Comparison of ENCODE assay signal across 18 cellular contexts in the genomic region with DNA sequence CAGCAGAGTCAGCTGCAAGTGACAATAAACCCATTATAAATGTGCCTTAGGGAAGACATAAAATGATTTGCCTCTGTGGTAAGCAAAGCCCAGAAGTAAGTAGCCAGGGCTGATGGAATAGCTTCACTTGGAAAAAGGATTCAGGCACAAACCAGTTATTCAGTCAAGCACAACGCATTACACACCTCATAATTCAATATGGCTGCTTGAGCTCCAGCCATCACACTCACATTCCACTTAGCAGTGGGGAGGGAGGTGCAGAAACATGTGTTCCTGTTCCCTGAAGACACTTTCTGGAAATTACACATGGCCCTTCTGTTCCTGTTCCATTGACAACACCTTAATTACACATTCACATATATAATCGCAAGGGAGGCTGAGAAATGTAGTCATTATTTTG.
"Had no signal": no experiment of that assay in that cellular context is flagged by ENCODE, and none has a peak within 500 bp of the region (broad histone marks: within the 10 kb centered on the region; RNA-seq: fewer than 3 reads in every experiment).

No MANE protein-coding gene starts in this region.

- H3K4me1 ChIP-seq: gastrocnemius medialis, neural progenitor cell, parathyroid adenoma, tibial nerve, upper lobe of right lung had no signal

- H3K36me3 ChIP-seq: gastrocnemius medialis, neural progenitor cell, thoracic aorta, tibial nerve, upper lobe of right lung had no signal

- H3K9ac ChIP-seq: neural progenitor cell, parathyroid adenoma had no signal

- FAIRE-seq: keratinocyte had no signal

- H3K4me3 ChIP-seq: dorsolateral prefrontal cortex, gastrocnemius medialis, lung, neural progenitor cell, thoracic aorta, tibial nerve, upper lobe of right lung had no signal

- H3K27me3 ChIP-seq: dorsolateral prefrontal cortex, gastrocnemius medialis, neural progenitor cell, tibial nerve had no signal

- H2AFZ ChIP-seq: neural progenitor cell, parathyroid adenoma had no signal

- H3K79me2 ChIP-seq: parathyroid adenoma had no signal

- DNase-seq: cerebellar nuclear complex; effector CD4-positive, alpha-beta T cell; gastrocnemius medialis; naive B cell; stimulated activated CD4-positive, alpha-beta T cell treated with anti-CD3 and anti-CD28 coated beads, Interleukin-2, amount 100 ng/mL, for 24 hours; stimulated activated CD4-positive, alpha-beta T cell treated with anti-CD3 and anti-CD28 coated beads, Interleukin-4, amount 100 ng/mL, for 4 hours; stimulated activated naive B cell treated with anti-CD40 and anti-IgM and Interleukin-4, amounts not matched to agents 10 μg/mL and 1 μg/mL and 100 μg/mL, for 72 hours; upper lobe of right lung had no signal

- H3K9me3 ChIP-seq: gastrocnemius medialis, thoracic aorta, upper lobe of right lung had no signal

- ATAC-seq: gastrocnemius medialis; left lobe of liver; natural killer cell treated with Interleukin-12 subunit alpha and Interleukin-12 subunit beta and Interleukin-15 and Interleukin-18, amount 100 ng/mL, for 72 hours; sciatic nerve; stimulated activated naive B cell treated with anti-CD40 and anti-IgM and Interleukin-4, amounts not matched to agents 10 μg/mL and 1 μg/mL and 100 μg/mL, for 72 hours; upper lobe of right lung had no signal

- H3K4me2 ChIP-seq: neural progenitor cell had no signal

- H3K27ac ChIP-seq: dorsolateral prefrontal cortex, gastrocnemius medialis, neural progenitor cell, parathyroid adenoma, thoracic aorta, tibial nerve, upper lobe of right lung had no signal
